2 cellular contexts compared by ENCODE assay signal in genomic region chr7:30754315-30754877, GRCh38.
TF ChIP-seq lines count a peak whose summit lies in the region.

No MANE protein-coding gene starts in this region.

TF ChIP-seq in K562, 482 proteins besides CTCF, POLR2A, EP300 and RAD21:
- TF ChIP-seq HDAC1 (IDR thresholded peaks at IDR 0.05), result peak in 1 of 2 experiments; percentile 62; a peak in 1 of 4 replicates
- TF ChIP-seq HLTF (IDR thresholded peaks at IDR 0.05), result no peak
- TF ChIP-seq NFE2L1 (tag; IDR thresholded peaks at IDR 0.05; ENCODE audit: borderline replicate concordance, low read depth), result no peak
- no peak for TF ChIP-seq FOXA1 (IDR thresholded peaks at IDR 0.05; ENCODE audit: borderline replicate concordance)
- TF ChIP-seq HMBOX1 (IDR thresholded peaks at IDR 0.05), result no peak
- no peak for TF ChIP-seq NFRKB (IDR thresholded peaks at IDR 0.05; ENCODE audit: low read depth)
- no peak for TF ChIP-seq POLR3A (IDR thresholded peaks at IDR 0.05; ENCODE audit: borderline replicate concordance, extremely low read depth, insufficient read depth, insufficient read length)
- no peak for TF ChIP-seq KDM4B (IDR thresholded peaks at IDR 0.05; ENCODE audit: borderline replicate concordance in 2 of 2, low read depth in 1 of 2)
- no peak for TF ChIP-seq MTF1 (CRISPR knock-in tag; IDR thresholded peaks at IDR 0.05; ENCODE audit: borderline replicate concordance)
- TF ChIP-seq EHMT2 (IDR thresholded peaks at IDR 0.05), result peak; percentile 75; the same call in 1 of the 2 replicates
- no peak for TF ChIP-seq HDAC3 (IDR thresholded peaks at IDR 0.05; ENCODE audit: borderline replicate concordance, partially characterized antibody)

TF ChIP-seq in HepG2, 621 proteins besides CTCF, POLR2A, EP300 and RAD21:
- no peak for TF ChIP-seq HOXA3 (CRISPR knock-in tag; IDR thresholded peaks at IDR 0.05)
- 0 out of 2 replicates have a peak, but pooled peaks have one; percentile 2 for TF ChIP-seq ATF7 (IDR thresholded peaks at IDR 0.05)
- TF ChIP-seq ATF7 (CRISPR knock-in tag; IDR thresholded peaks at IDR 0.05), result no peak
- TF ChIP-seq NONO (IDR thresholded peaks at IDR 0.05), result 0 out of 2 replicates have a peak, but pooled peaks have one; percentile 42
- no peak for TF ChIP-seq NONO (CRISPR knock-in tag; conservative IDR thresholded peaks at IDR 0.05)
- TF ChIP-seq FOXK2 (IDR thresholded peaks at IDR 0.05), result peak; percentile 30; the same call in 1 of the 2 replicates
- TF ChIP-seq ZNF501 (CRISPR knock-in tag; IDR thresholded peaks at IDR 0.05), result no peak
TF ChIP-seq in HepG2: peak in this region for 3.
